In genomic region chr2:20148411-20148810, GRCh38 we compare ENCODE assay signal across 1 cellular context.
TF ChIP-seq lines count a peak whose summit lies in the region.

No MANE protein-coding gene starts in this region.

TF ChIP-seq in SK-N-SH, 30 proteins besides CTCF, POLR2A, EP300 and RAD21 (continued from another document):
- no peak for TF ChIP-seq REST (IDR thresholded peaks at IDR 0.05; ENCODE audit: low read depth, low read length)
- no peak for TF ChIP-seq MXI1 (IDR thresholded peaks at IDR 0.05; ENCODE audit: low read depth, low read length)
TF ChIP-seq in SK-N-SH: peak in this region for 0.
